2 cellular contexts compared by ENCODE assay signal in genomic region chr13:99486996-99487395, GRCh38.
TF ChIP-seq lines count a peak whose summit lies in the region.

No MANE protein-coding gene starts in this region.

TF ChIP-seq in HepG2, 621 proteins besides CTCF, POLR2A, EP300 and RAD21:
- TF ChIP-seq ATF6 (CRISPR knock-in tag; conservative IDR thresholded peaks at IDR 0.05) (no peak), ZMYM4 (CRISPR knock-in tag; IDR thresholded peaks at IDR 0.05) (peak; percentile 23; the same call in 1 of the 2 replicates), ARNTL (CRISPR knock-in tag; IDR thresholded peaks at IDR 0.05) (no peak), XRCC5 (optimal IDR thresholded peaks at IDR 0.05; ENCODE audit: low read length) (no peak), NFYC (CRISPR knock-in tag; IDR thresholded peaks at IDR 0.05) (peak; percentile 52), DR1 (CRISPR knock-in tag; IDR thresholded peaks at IDR 0.05) (no peak), HES4 (CRISPR knock-in tag; IDR thresholded peaks at IDR 0.05; ENCODE audit: borderline replicate concordance) (no peak), ZNF225 (CRISPR knock-in tag; IDR thresholded peaks at IDR 0.05) (no peak), SUZ12 (IDR thresholded peaks at IDR 0.05; ENCODE audit: low read depth, low read length) (no peak), FIP1L1 (IDR thresholded peaks at IDR 0.05; ENCODE audit: borderline replicate concordance, insufficient read depth, low read depth, low read length) (no peak), ZNF761 (CRISPR knock-in tag; conservative IDR thresholded peaks at IDR 0.05) (no peak), PBX2 (CRISPR knock-in tag; IDR thresholded peaks at IDR 0.05) (no peak), TBX3 (IDR thresholded peaks at IDR 0.05; ENCODE audit: borderline replicate concordance) (no peak), NFYB (CRISPR knock-in tag; IDR thresholded peaks at IDR 0.05) (peak; percentile 46; the same call in 1 of the 2 replicates)

TF ChIP-seq in GM12878, 131 proteins besides CTCF, POLR2A, EP300 and RAD21:
- TF ChIP-seq E2F8 (IDR thresholded peaks at IDR 0.05; ENCODE audit: low read depth, partially characterized antibody), result no peak
- peak; percentile 18; the same call in 1 of the 2 replicates for TF ChIP-seq PKNOX1 (IDR thresholded peaks at IDR 0.05)
- TF ChIP-seq SMAD1 (IDR thresholded peaks at IDR 0.05; ENCODE audit: low read depth, partially characterized antibody), result no peak
- TF ChIP-seq MYB (IDR thresholded peaks at IDR 0.05; ENCODE audit: borderline replicate concordance, low read depth, low read length), result no peak
- TF ChIP-seq POU2F2 (IDR thresholded peaks at IDR 0.05; ENCODE audit: borderline replicate concordance, low read depth, low read length), result no peak
- no peak for TF ChIP-seq CHD1 (IDR thresholded peaks at IDR 0.05; ENCODE audit: low read depth, low read length)
- no peak for TF ChIP-seq PAX8 (IDR thresholded peaks at IDR 0.05)
